In genomic region chr1:16612332-16613172, GRCh38 we compare ENCODE assay signal across 1 cellular context.
TF ChIP-seq lines count a peak whose summit lies in the region.

No MANE protein-coding gene starts in this region.

TF ChIP-seq in K562, 482 proteins besides CTCF, POLR2A, EP300 and RAD21 (continued from another document and continues in another):
- TF ChIP-seq, protein P1, sequence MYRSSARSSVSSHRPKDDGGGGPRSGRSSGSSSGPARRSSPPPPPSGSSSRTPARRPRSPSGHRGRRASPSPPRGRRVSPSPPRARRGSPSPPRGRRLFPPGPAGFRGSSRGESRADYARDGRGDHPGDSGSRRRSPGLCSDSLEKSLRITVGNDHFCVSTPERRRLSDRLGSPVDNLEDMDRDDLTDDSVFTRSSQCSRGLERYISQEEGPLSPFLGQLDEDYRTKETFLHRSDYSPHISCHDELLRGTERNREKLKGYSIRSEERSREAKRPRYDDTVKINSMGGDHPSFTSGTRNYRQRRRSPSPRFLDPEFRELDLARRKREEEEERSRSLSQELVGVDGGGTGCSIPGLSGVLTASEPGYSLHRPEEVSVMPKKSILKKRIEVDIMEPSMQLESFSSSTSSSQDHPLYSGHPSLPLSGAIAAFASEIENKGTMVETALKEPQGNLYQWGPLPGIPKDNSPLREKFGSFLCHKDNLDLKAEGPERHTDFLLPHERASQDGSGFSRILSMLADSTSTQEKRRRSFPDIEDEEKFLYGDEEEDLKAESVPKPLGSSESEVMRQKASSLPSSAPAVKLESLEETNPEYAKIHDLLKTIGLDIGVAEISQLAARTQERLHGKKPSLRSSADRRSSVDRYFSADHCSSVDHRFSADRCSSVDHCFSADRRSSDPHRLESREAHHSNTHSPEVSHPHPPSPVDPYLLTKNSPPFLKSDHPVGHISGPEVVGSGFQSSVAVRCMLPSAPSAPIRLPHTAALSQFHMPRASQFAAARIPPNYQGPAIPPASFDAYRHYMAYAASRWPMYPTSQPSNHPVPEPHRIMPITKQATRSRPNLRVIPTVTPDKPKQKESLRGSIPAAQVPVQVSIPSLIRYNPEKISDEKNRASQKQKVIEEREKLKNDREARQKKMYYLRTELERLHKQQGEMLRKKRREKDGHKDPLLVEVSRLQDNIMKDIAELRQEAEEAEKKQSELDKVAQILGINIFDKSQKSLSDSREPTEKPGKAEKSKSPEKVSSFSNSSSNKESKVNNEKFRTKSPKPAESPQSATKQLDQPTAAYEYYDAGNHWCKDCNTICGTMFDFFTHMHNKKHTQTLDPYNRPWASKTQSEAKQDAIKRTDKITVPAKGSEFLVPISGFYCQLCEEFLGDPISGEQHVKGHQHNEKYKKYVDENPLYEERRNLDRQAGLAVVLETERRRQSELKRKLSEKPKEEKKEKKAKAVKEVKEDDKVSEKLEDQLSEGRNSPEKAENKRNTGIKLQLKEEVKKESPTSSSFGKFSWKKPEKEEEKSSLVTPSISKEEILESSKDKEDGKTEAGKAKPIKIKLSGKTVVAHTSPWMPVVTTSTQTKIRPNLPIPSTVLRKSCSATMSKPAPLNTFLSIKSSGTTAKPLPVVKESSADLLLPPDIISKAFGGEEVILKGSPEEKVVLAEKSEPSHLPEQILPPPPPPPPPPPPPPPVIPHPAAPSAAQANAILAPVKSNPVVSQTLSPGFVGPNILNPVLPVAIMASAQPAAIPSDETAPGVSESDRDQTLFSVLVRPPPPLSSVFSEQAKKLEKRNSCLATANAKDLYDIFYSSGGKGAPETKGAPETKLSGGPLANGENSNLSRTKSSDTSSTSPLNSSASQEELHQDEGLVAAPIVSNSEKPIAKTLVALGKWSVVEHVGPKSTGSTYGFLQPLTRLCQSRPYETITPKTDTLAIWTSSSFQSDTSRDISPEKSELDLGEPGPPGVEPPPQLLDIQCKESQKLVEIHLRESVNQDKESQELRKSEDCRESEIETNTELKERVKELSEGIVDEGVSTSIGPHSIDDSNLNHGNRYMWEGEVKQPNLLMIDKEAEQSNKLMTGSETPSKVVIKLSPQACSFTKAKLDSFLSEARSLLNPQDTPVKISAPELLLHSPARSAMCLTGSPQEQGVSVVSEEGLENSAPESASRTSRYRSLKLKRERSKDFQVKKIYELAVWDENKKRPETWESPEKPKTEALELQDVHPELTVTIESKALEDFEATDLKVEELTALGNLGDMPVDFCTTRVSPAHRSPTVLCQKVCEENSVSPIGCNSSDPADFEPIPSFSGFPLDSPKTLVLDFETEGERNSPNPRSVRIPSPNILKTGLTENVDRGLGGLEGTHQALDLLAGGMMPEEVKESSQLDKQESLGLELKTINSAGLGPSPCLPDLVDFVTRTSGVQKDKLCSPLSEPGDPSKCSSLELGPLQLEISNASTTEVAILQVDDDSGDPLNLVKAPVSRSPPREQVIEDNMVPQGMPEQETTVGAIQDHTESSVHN (IDR thresholded peaks at IDR 0.05; ENCODE audit: borderline replicate concordance in 1 of 2, low read depth in 1 of 2) = no peak
- TF ChIP-seq ZNF253 (CRISPR knock-in tag; conservative IDR thresholded peaks at IDR 0.05) = no peak
- TF ChIP-seq CAMTA2 (CRISPR knock-in tag; conservative IDR thresholded peaks at IDR 0.05) = peak; percentile 71; the same call in 1 of the 2 replicates
- TF ChIP-seq, protein P2, sequence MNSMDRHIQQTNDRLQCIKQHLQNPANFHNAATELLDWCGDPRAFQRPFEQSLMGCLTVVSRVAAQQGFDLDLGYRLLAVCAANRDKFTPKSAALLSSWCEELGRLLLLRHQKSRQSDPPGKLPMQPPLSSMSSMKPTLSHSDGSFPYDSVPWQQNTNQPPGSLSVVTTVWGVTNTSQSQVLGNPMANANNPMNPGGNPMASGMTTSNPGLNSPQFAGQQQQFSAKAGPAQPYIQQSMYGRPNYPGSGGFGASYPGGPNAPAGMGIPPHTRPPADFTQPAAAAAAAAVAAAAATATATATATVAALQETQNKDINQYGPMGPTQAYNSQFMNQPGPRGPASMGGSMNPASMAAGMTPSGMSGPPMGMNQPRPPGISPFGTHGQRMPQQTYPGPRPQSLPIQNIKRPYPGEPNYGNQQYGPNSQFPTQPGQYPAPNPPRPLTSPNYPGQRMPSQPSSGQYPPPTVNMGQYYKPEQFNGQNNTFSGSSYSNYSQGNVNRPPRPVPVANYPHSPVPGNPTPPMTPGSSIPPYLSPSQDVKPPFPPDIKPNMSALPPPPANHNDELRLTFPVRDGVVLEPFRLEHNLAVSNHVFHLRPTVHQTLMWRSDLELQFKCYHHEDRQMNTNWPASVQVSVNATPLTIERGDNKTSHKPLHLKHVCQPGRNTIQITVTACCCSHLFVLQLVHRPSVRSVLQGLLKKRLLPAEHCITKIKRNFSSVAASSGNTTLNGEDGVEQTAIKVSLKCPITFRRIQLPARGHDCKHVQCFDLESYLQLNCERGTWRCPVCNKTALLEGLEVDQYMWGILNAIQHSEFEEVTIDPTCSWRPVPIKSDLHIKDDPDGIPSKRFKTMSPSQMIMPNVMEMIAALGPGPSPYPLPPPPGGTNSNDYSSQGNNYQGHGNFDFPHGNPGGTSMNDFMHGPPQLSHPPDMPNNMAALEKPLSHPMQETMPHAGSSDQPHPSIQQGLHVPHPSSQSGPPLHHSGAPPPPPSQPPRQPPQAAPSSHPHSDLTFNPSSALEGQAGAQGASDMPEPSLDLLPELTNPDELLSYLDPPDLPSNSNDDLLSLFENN (IDR thresholded peaks at IDR 0.05; ENCODE audit: low read depth in 2 of 2, low read length in 2 of 2) = peak in 1 of 2 experiments; percentile 35; a peak in 1 of 4 replicates
- TF ChIP-seq TCF3 (CRISPR knock-in tag; IDR thresholded peaks at IDR 0.05) = no peak
- no peak for TF ChIP-seq ELK1 (CRISPR knock-in tag; IDR thresholded peaks at IDR 0.05)
- TF ChIP-seq PRDM10 (IDR thresholded peaks at IDR 0.05; ENCODE audit: partially characterized antibody) = no peak
- no peak for TF ChIP-seq HDAC8 (tag; IDR thresholded peaks at IDR 0.05)
- TF ChIP-seq CBFA2T2 (conservative IDR thresholded peaks at IDR 0.05) = no peak
- no peak for TF ChIP-seq ETS2 (tag; IDR thresholded peaks at IDR 0.05; ENCODE audit: borderline replicate concordance, poor library complexity, severe bottlenecking)
- no peak for TF ChIP-seq NFIC (IDR thresholded peaks at IDR 0.05)
- TF ChIP-seq HDAC2 (IDR thresholded peaks at IDR 0.05) = no peak
- TF ChIP-seq ZNF512 (tag; IDR thresholded peaks at IDR 0.05) = no peak
- TF ChIP-seq KDM4B (IDR thresholded peaks at IDR 0.05; ENCODE audit: borderline replicate concordance in 2 of 2, low read depth in 1 of 2) = no peak
- no peak for TF ChIP-seq ZC3H8 (IDR thresholded peaks at IDR 0.05)
- no peak for TF ChIP-seq ZNF354B (CRISPR knock-in tag; IDR thresholded peaks at IDR 0.05)
- no peak for TF ChIP-seq ZNF277 (CRISPR knock-in tag; IDR thresholded peaks at IDR 0.05; ENCODE audit: borderline replicate concordance)
- TF ChIP-seq ZNF282 (CRISPR knock-in tag; IDR thresholded peaks at IDR 0.05) = no peak
- TF ChIP-seq TCFL5 (CRISPR knock-in tag; conservative IDR thresholded peaks at IDR 0.05) = no peak
- TF ChIP-seq NFXL1 (CRISPR knock-in tag; IDR thresholded peaks at IDR 0.05) = no peak
- no peak for TF ChIP-seq SIN3A (IDR thresholded peaks at IDR 0.05; ENCODE audit: borderline replicate concordance in 2 of 2, control insufficient read depth in 1 of 2, low read depth in 2 of 2, low read length in 2 of 2)
- no peak for TF ChIP-seq ZNF551 (CRISPR knock-in tag; IDR thresholded peaks at IDR 0.05)
- no peak for TF ChIP-seq SIN3B (IDR thresholded peaks at IDR 0.05; ENCODE audit: low read depth)
- TF ChIP-seq TARDBP (IDR thresholded peaks at IDR 0.05) = no peak
